ENCODE assay signal across 1 cellular context in the genomic region with DNA sequence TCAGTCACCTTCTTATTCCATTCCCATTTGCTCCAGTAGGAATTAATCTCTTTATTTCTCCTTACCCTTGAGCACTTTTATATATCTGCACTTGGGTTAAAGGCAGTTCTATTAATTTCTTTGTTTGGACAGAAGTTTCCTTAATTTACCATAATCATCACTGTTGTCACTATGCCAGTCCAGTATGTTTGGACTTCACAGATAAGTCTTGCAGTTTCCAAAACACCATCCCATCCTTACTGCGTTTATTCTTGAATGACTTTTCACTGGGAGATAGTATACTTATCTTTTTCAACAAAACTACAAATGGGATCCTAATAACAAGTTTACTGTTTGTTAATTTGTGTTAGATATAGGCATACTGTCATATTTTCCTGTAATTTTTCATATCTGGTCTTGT.
TF ChIP-seq lines count a peak whose summit lies in the region.

No MANE protein-coding gene starts in this region.

TF ChIP-seq in K562, 482 proteins besides CTCF, POLR2A, EP300 and RAD21 (continued from another document):
- TF ChIP-seq, protein P1, sequence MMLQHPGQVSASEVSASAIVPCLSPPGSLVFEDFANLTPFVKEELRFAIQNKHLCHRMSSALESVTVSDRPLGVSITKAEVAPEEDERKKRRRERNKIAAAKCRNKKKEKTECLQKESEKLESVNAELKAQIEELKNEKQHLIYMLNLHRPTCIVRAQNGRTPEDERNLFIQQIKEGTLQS (IDR thresholded peaks at IDR 0.05): no peak
- TF ChIP-seq, protein P1 (CRISPR knock-in tag; conservative IDR thresholded peaks at IDR 0.05): no peak
- no peak for TF ChIP-seq HDAC2 (IDR thresholded peaks at IDR 0.05)
- no peak for TF ChIP-seq HNRNPK (IDR thresholded peaks at IDR 0.05; ENCODE audit: low read depth, low read length, poor library complexity, severe bottlenecking)
- no peak for TF ChIP-seq ZNF253 (CRISPR knock-in tag; conservative IDR thresholded peaks at IDR 0.05)
- peak; percentile 70 for TF ChIP-seq TAL1 (IDR thresholded peaks at IDR 0.05)
- no peak for TF ChIP-seq HLTF (IDR thresholded peaks at IDR 0.05)
- peak; percentile 62 for TF ChIP-seq MAFG (tag; conservative IDR thresholded peaks at IDR 0.05)
- TF ChIP-seq SRF (CRISPR knock-in tag; IDR thresholded peaks at IDR 0.05): no peak
- TF ChIP-seq ZNF224 (CRISPR knock-in tag; IDR thresholded peaks at IDR 0.05): no peak
- TF ChIP-seq NCOR1 (IDR thresholded peaks at IDR 0.05): peak; percentile 56; the same call in 1 of the 2 replicates
- TF ChIP-seq DPF2 (IDR thresholded peaks at IDR 0.05): peak; percentile 76
- peak; percentile 47; the same call in 1 of the 2 replicates for TF ChIP-seq SOX6 (IDR thresholded peaks at IDR 0.05)
- peak; percentile 66 for TF ChIP-seq CBFA2T3 (IDR thresholded peaks at IDR 0.05)
- TF ChIP-seq MAFF (IDR thresholded peaks at IDR 0.05; ENCODE audit: low read length): peak; percentile 46; the same call in 1 of the 2 replicates
- TF ChIP-seq, protein P2, sequence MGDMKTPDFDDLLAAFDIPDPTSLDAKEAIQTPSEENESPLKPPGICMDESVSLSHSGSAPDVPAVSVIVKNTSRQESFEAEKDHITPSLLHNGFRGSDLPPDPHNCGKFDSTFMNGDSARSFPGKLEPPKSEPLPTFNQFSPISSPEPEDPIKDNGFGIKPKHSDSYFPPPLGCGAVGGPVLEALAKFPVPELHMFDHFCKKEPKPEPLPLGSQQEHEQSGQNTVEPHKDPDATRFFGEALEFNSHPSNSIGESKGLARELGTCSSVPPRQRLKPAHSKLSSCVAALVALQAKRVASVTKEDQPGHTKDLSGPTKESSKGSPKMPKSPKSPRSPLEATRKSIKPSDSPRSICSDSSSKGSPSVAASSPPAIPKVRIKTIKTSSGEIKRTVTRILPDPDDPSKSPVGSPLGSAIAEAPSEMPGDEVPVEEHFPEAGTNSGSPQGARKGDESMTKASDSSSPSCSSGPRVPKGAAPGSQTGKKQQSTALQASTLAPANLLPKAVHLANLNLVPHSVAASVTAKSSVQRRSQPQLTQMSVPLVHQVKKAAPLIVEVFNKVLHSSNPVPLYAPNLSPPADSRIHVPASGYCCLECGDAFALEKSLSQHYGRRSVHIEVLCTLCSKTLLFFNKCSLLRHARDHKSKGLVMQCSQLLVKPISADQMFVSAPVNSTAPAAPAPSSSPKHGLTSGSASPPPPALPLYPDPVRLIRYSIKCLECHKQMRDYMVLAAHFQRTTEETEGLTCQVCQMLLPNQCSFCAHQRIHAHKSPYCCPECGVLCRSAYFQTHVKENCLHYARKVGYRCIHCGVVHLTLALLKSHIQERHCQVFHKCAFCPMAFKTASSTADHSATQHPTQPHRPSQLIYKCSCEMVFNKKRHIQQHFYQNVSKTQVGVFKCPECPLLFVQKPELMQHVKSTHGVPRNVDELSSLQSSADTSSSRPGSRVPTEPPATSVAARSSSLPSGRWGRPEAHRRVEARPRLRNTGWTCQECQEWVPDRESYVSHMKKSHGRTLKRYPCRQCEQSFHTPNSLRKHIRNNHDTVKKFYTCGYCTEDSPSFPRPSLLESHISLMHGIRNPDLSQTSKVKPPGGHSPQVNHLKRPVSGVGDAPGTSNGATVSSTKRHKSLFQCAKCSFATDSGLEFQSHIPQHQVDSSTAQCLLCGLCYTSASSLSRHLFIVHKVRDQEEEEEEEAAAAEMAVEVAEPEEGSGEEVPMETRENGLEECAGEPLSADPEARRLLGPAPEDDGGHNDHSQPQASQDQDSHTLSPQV (IDR thresholded peaks at IDR 0.05): 0 out of 2 replicates have a peak, but pooled peaks have one; percentile 47
- peak; percentile 82 for TF ChIP-seq NFIC (IDR thresholded peaks at IDR 0.05)
- peak; percentile 77; the same call in 1 of the 2 replicates for TF ChIP-seq FOXJ2 (tag; IDR thresholded peaks at IDR 0.05)
- TF ChIP-seq ARID1B (IDR thresholded peaks at IDR 0.05): peak; percentile 85
- TF ChIP-seq CBFA2T2 (conservative IDR thresholded peaks at IDR 0.05): peak; percentile 43; the same call in 1 of the 2 replicates
- TF ChIP-seq TCF3 (CRISPR knock-in tag; IDR thresholded peaks at IDR 0.05): peak; percentile 65
- no peak for TF ChIP-seq HDAC6 (IDR thresholded peaks at IDR 0.05; ENCODE audit: low read depth, low read length)
- no peak for TF ChIP-seq NR3C1 (CRISPR knock-in tag; IDR thresholded peaks at IDR 0.05)
